9 cellular contexts compared by ENCODE assay signal in the genomic region with DNA sequence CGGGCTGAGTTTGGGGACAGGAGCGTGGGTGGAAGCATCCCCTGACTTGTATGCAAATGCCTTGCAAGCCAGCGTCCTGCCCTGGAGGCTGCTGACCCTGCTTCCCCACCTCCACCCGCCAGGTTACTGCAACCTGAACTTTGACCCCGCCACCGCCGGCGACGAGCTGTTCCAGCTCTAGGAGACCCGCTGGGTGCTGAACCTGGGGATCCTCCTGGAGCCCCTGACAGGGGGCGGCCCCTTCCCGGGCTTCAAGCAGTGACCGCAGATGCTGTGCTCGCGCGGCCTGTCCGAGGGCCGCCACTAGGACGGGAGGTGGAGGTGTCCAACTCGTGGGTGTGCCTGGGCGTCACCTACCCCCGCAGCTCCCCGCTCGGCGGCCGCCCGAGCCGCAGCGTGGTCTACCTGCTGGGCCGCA. TPM values are rescaled to one million over a fixed set of nuclear protein-coding genes. Genes with fewer than 3 reads are reported as not detected.
DNase-seq lines count a peak whose midpoint lies in the region; ATAC-seq, FAIRE-seq and TF ChIP-seq lines count a peak whose summit lies in the region.
"Had no signal": no experiment of that assay in that cellular context is flagged by ENCODE, and none has a peak within 500 bp of the region (broad histone marks: within the 10 kb centered on the region; RNA-seq: fewer than 3 reads in every experiment).

No MANE protein-coding gene starts in this region.

- no peak for TF ChIP-seq EP300 in K562 (IDR thresholded peaks at IDR 0.05; ENCODE audit: low read length)

- DNase-seq in activated CD8-positive, alpha-beta memory T cell treated with anti-CD3 and anti-CD28 coated beads, Interleukin-2, amount 10 ng/mL, durations not matched to agents 7 days and 5 days: no peak
- no peak for DNase-seq in activated CD8-positive, alpha-beta memory T cell treated with anti-CD3 and anti-CD28 coated beads for 24 hours
- DNase-seq in K562 (ENCODE audit: extremely low read depth in 1 of 4, low spot score in 3 of 4) (no peak), memory B cell (ENCODE audit: low spot score in 2 of 2) (no peak), tibial artery (no peak), COLO829 (ENCODE audit: low spot score) (no peak), NCI-H748 (lab: John Stamatoyannopoulos, UW; ENCODE audit: unreplicated experiment) (no peak), glutamatergic neuron (no peak)
- DNase-seq: NCI-H2171 treated with DMSO at 0.1 percent for 48 hours had no signal

- in situ Hi-C loops in K562 (cut with MboI): no loop called here

- WGBS in K562 (ENCODE audit: insufficient coverage, low coverage, missing lambda C conversion rate): 68% methylated on average over 18 of the region's 30 CpGs

- CTCF ChIA-PET in activated CD8-positive, alpha-beta memory T cell treated with anti-CD3 and anti-CD28 coated beads, Interleukin-2, amount 10 ng/mL, durations not matched to agents 7 days and 5 days (lab: Charles Lee): interaction anchor here (1.7 kb wide), 1 partner anchor 36 kb away, joined by 6 read pairs; no protein-coding TSS in a partner anchor
- CTCF ChIA-PET in K562 (lab: Yijun Ruan, JAX; ENCODE audit: low intra/inter-chr PET ratio): no interaction called here

- peaks cover 10% of the 10 kb centered on the region for H3K4me1 Mint-ChIP-seq in activated CD8-positive, alpha-beta memory T cell treated with anti-CD3 and anti-CD28 coated beads, Interleukin-2, amount 10 ng/mL, durations not matched to agents 7 days and 5 days
- H3K4me1 Mint-ChIP-seq in memory B cell (peaks cover 7% of the 10 kb centered on the region), glutamatergic neuron (ENCODE audit: low read depth, unreplicated experiment) (peaks cover 5% of the 10 kb centered on the region)

- no TSS peak for BruUV-seq in K562 (replicated peaks; lab: Mats Ljungman, UMichigan)

- TF ChIP-seq CTCF in K562 (IDR thresholded peaks at IDR 0.05 in 2 of 3, conservative IDR thresholded peaks at IDR 0.05 in 1 of 3; ENCODE audit: insufficient read depth in 2 of 3, low read depth in 1 of 3, low read length in 3 of 3) (no peak), tibial artery (IDR thresholded peaks at IDR 0.05) (no peak), glutamatergic neuron (IDR thresholded peaks at IDR 0.05; ENCODE audit: partially characterized antibody, unreplicated experiment) (no peak)

- no peaks in the 10 kb centered on the region for H3K27me3 Mint-ChIP-seq in activated CD8-positive, alpha-beta memory T cell treated with anti-CD3 and anti-CD28 coated beads, Interleukin-2, amount 10 ng/mL, durations not matched to agents 7 days and 5 days
- H3K27me3 Mint-ChIP-seq in memory B cell (no peaks in the 10 kb centered on the region), glutamatergic neuron (ENCODE audit: unreplicated experiment) (peaks cover 12% of the 10 kb centered on the region)

- H3K9me3 Mint-ChIP-seq in activated CD8-positive, alpha-beta memory T cell treated with anti-CD3 and anti-CD28 coated beads, Interleukin-2, amount 10 ng/mL, durations not matched to agents 7 days and 5 days (ENCODE audit: low read depth): no peaks in the 10 kb centered on the region
- H3K9me3 Mint-ChIP-seq in memory B cell (no peaks in the 10 kb centered on the region), glutamatergic neuron (ENCODE audit: unreplicated experiment) (no peaks in the 10 kb centered on the region)

- H3K9ac ChIP-seq in K562 (ENCODE audit: insufficient read depth in 1 of 2, low read depth in 2 of 2, low read length in 2 of 2): 0 out of 4 replicates have a peak overlapping the region, but pooled peaks of 1 of the 2 experiments have one; percentile 4

- no peaks in the 10 kb centered on the region for H3K79me2 ChIP-seq in K562 (ENCODE audit: control insufficient read depth, insufficient read depth, low read length)

- H3K4me3 ChIP-seq in K562 (no peak overlapping the region), tibial artery (peak overlapping the region; percentile 48 to 57)

- no peak for ATAC-seq in activated CD8-positive, alpha-beta memory T cell treated with anti-CD3 and anti-CD28 coated beads, Interleukin-2, amount 10 ng/mL, durations not matched to agents 7 days and 5 days
- ATAC-seq in K562: no peak
- ATAC-seq in memory B cell (ENCODE audit: low read depth): no peak

- H3K4me1 ChIP-seq in K562 (replicated peaks in 1 of 2; ENCODE audit: control insufficient read depth in 2 of 2, insufficient read depth in 2 of 2, low read length in 2 of 2) (peaks cover 29 to 50% of the 10 kb centered on the region in 2 experiments), tibial artery (peaks cover 0 to 30% (median 24%) of the 10 kb centered on the region in 4 donors)

- POLR2A ChIA-PET in K562 (lab: Yijun Ruan, JAX): interaction anchor here (0.7 to 1.7 kb wide), 3 partner anchors 10 to 120 kb away, joined by 3 to 6 read pairs (median 3); no protein-coding TSS in a partner anchor

- H3K9me1 ChIP-seq in K562 (ENCODE audit: control insufficient read depth, insufficient read depth, low read length): no peaks in the 10 kb centered on the region

- intact Hi-C loops in K562 (cut with micrococcal nuclease) (no loop called here), tibial artery (cut with DNase I; ENCODE audit: low total_unique reads) (no loop called here)

- no peak for FAIRE-seq in K562 (lab: Jason Lieb, UNC)

- H3K27me3 ChIP-seq in K562 (ENCODE audit: control insufficient read depth in 2 of 2, insufficient read depth in 2 of 2, low read length in 2 of 2): no peaks in the 10 kb centered on the region
- H3K27me3 ChIP-seq in tibial artery: no peaks in the 10 kb centered on the region

- no peak overlapping the region for H3K4me2 ChIP-seq in K562 (ENCODE audit: insufficient read depth, low read length)

- no peak overlapping the region for H3K27ac Mint-ChIP-seq in activated CD8-positive, alpha-beta memory T cell treated with anti-CD3 and anti-CD28 coated beads, Interleukin-2, amount 10 ng/mL, durations not matched to agents 7 days and 5 days
- H3K27ac Mint-ChIP-seq in memory B cell: peak overlapping the region; percentile 83
- no peak overlapping the region for H3K27ac Mint-ChIP-seq in glutamatergic neuron (ENCODE audit: unreplicated experiment)

- H2AFZ ChIP-seq in K562 (ENCODE audit: low read depth, low read length): no peak overlapping the region

- H3K27ac ChIP-seq in K562 (ENCODE audit: extremely low read depth, low read depth, low read length) (no peak overlapping the region), tibial artery (peak overlapping the region; percentile 77 to 80)

- H3K36me3 ChIP-seq in K562 (ENCODE audit: control insufficient read depth, insufficient read depth, low read length) (no peaks in the 10 kb centered on the region), tibial artery (no peaks in the 10 kb centered on the region)

- no peaks in the 10 kb centered on the region for H3K9me3 ChIP-seq in K562 (replicated peaks; ENCODE audit: control insufficient read depth, insufficient read depth, low read depth, low read length)
- H3K9me3 ChIP-seq in tibial artery: no peaks in the 10 kb centered on the region

- TF ChIP-seq RAD21 in K562 (CRISPR knock-in tag; conservative IDR thresholded peaks at IDR 0.05 in 1 of 2, IDR thresholded peaks at IDR 0.05 in 1 of 2): no peak

- no peak for TF ChIP-seq POLR2A in K562 (conservative IDR thresholded peaks at IDR 0.05)

- H3K36me3 Mint-ChIP-seq in activated CD8-positive, alpha-beta memory T cell treated with anti-CD3 and anti-CD28 coated beads, Interleukin-2, amount 10 ng/mL, durations not matched to agents 7 days and 5 days: no peaks in the 10 kb centered on the region
- H3K36me3 Mint-ChIP-seq in memory B cell (no peaks in the 10 kb centered on the region), glutamatergic neuron (ENCODE audit: unreplicated experiment) (no peaks in the 10 kb centered on the region)

- no peaks in the 10 kb centered on the region for H4K20me1 ChIP-seq in K562 (replicated peaks; ENCODE audit: control insufficient read depth, insufficient read depth, low read length)

- peak overlapping the region; percentile 64 for H3K4me3 Mint-ChIP-seq in activated CD8-positive, alpha-beta memory T cell treated with anti-CD3 and anti-CD28 coated beads, Interleukin-2, amount 10 ng/mL, durations not matched to agents 7 days and 5 days
- H3K4me3 Mint-ChIP-seq in memory B cell (peak overlapping the region; percentile 85), glutamatergic neuron (ENCODE audit: unreplicated experiment) (no peak overlapping the region)

RNA-seq across cellular contexts. Expression of gene SLC16A5, which starts 10.7 kb away (rescaled TPM):
- 1 to 10 TPM; 2.3 to 3.2 TPM for total RNA-seq in activated CD8-positive, alpha-beta memory T cell treated with anti-CD3 and anti-CD28 coated beads, Interleukin-2, amount 10 ng/mL, durations not matched to agents 7 days and 5 days
- total RNA-seq in K562 (2011; cell fraction: chromatin; rRNA removed; ENCODE audit: low replicate concordance): 3.1 and 9.9 TPM in 2 replicates
- total RNA-seq in K562 (2011; cell fraction: nucleolus; rRNA removed): 6.2 and 7.8 TPM in 2 replicates
- total RNA-seq in K562 (2011; cell fraction: nucleoplasm; rRNA removed): 3.5 and 5.4 TPM in 2 replicates
- total RNA-seq in K562 (2014; rRNA removed) (0.65 and 1.1 TPM in 2 replicates), K562 (2014; rRNA removed; fragmentation: Illumina TruSeq; extraction: Trizol) (0.64 and 0.65 TPM in 2 replicates), K562 (2015; rRNA removed; fragmentation: Illumina TruSeq; extraction: Trizol) (0.33 and 0.75 TPM in 2 replicates), K562 (2021) (2.6 and 3.1 TPM in 2 replicates), glutamatergic neuron (ENCODE audit: unreplicated experiment) (1.1 TPM)
- polyA plus RNA-seq in K562 (2011; rRNA removed) (1.2 and 1.8 TPM in 2 replicates), K562 (2014; fragmentation: Illumina TruSeq; extraction: Trizol) (0.91 and 1.8 TPM in 2 replicates), K562 (2014; fragmentation: Nextera tagmentation; extraction: Ambion mirVana) (under 1 TPM; 0.06 to 0.11 TPM), K562 (2014; rRNA removed) (1.8 and 2.4 TPM in 2 replicates)
- polyA plus RNA-seq in K562 (2011; cell fraction: cytosol; rRNA removed): 2.0 and 4.5 TPM in 2 replicates
- 8.3 and 12.8 TPM in 2 replicates for polyA plus RNA-seq in K562 (2011; cell fraction: nucleus; rRNA removed)
- 1.1 and 4.0 TPM in 2 replicates for polyA plus RNA-seq in K562 (2012)
- polyA minus RNA-seq in K562 (2011; rRNA and poly(A)+ RNA removed): 0.63 and 0.88 TPM in 2 replicates
- polyA minus RNA-seq in K562 (2011; cell fraction: cytosol; rRNA and poly(A)+ RNA removed): 2.2 and 2.7 TPM in 2 replicates
- polyA minus RNA-seq in K562 (2011; cell fraction: nucleus; rRNA and poly(A)+ RNA removed): 2.2 and 2.4 TPM in 2 replicates

RNA-seq across cellular contexts. Expression of gene KCTD2, which starts 30.1 kb away (rescaled TPM):
- total RNA-seq in activated CD8-positive, alpha-beta memory T cell treated with anti-CD3 and anti-CD28 coated beads, Interleukin-2, amount 10 ng/mL, durations not matched to agents 7 days and 5 days: 10 to 100 TPM; 16.8 to 19.1 TPM
- 19.7 and 30.0 TPM in 2 replicates for total RNA-seq in K562 (2011; cell fraction: chromatin; rRNA removed; ENCODE audit: low replicate concordance)
- total RNA-seq in K562 (2011; cell fraction: nucleolus; rRNA removed): 16.8 and 17.0 TPM in 2 replicates
- total RNA-seq in K562 (2011; cell fraction: nucleoplasm; rRNA removed): 19.6 and 20.1 TPM in 2 replicates
- total RNA-seq in K562 (2014; rRNA removed) (11.2 and 15.3 TPM in 2 replicates), K562 (2014; rRNA removed; fragmentation: Illumina TruSeq; extraction: Trizol) (13.5 and 13.8 TPM in 2 replicates), K562 (2015; rRNA removed; fragmentation: Illumina TruSeq; extraction: Trizol) (15.9 and 16.4 TPM in 2 replicates), K562 (2021) (18.1 and 20.2 TPM in 2 replicates), glutamatergic neuron (ENCODE audit: unreplicated experiment) (23.4 TPM)
- polyA plus RNA-seq in K562 (2011; rRNA removed) (32.5 and 32.9 TPM in 2 replicates), K562 (2014; fragmentation: Illumina TruSeq; extraction: Trizol) (22.3 and 22.9 TPM in 2 replicates), K562 (2014; fragmentation: Nextera tagmentation; extraction: Ambion mirVana) (1 to 10 TPM; 1.7 to 2.3 TPM), K562 (2014; rRNA removed) (15.8 and 16.0 TPM in 2 replicates)
- polyA plus RNA-seq in K562 (2011; cell fraction: cytosol; rRNA removed): 25.1 and 26.6 TPM in 2 replicates
- polyA plus RNA-seq in K562 (2011; cell fraction: nucleus; rRNA removed): 21.0 and 22.5 TPM in 2 replicates
- 14.4 and 17.7 TPM in 2 replicates for polyA plus RNA-seq in K562 (2012)
- 19.9 and 22.9 TPM in 2 replicates for polyA minus RNA-seq in K562 (2011; rRNA and poly(A)+ RNA removed)
- 13.4 and 13.6 TPM in 2 replicates for polyA minus RNA-seq in K562 (2011; cell fraction: cytosol; rRNA and poly(A)+ RNA removed)
- 4.6 and 5.8 TPM in 2 replicates for polyA minus RNA-seq in K562 (2011; cell fraction: nucleus; rRNA and poly(A)+ RNA removed)

RNA-seq across cellular contexts. Expression of gene ATP5PD, which starts 30.3 kb away (rescaled TPM):
- total RNA-seq in activated CD8-positive, alpha-beta memory T cell treated with anti-CD3 and anti-CD28 coated beads, Interleukin-2, amount 10 ng/mL, durations not matched to agents 7 days and 5 days: 100 to 1,000 TPM; 188 to 210 TPM
- total RNA-seq in K562 (2011; cell fraction: chromatin; rRNA removed; ENCODE audit: low replicate concordance): 64.6 and 79.5 TPM in 2 replicates
- 65.9 and 72.6 TPM in 2 replicates for total RNA-seq in K562 (2011; cell fraction: nucleolus; rRNA removed)
- 81.0 and 96.9 TPM in 2 replicates for total RNA-seq in K562 (2011; cell fraction: nucleoplasm; rRNA removed)
- total RNA-seq in K562 (2014; rRNA removed) (274 and 295 TPM in 2 replicates), K562 (2014; rRNA removed; fragmentation: Illumina TruSeq; extraction: Trizol) (600 and 662 TPM in 2 replicates), K562 (2015; rRNA removed; fragmentation: Illumina TruSeq; extraction: Trizol) (432 TPM in 2 replicates), K562 (2021) (300 and 341 TPM in 2 replicates), glutamatergic neuron (ENCODE audit: unreplicated experiment) (139 TPM)
- polyA plus RNA-seq in K562 (2011; rRNA removed) (248 and 271 TPM in 2 replicates), K562 (2014; fragmentation: Illumina TruSeq; extraction: Trizol) (452 and 457 TPM in 2 replicates), K562 (2014; fragmentation: Nextera tagmentation; extraction: Ambion mirVana) (100 to 1,000 TPM; 786 to 828 TPM), K562 (2014; rRNA removed) (339 and 381 TPM in 2 replicates)
- polyA plus RNA-seq in K562 (2011; cell fraction: cytosol; rRNA removed): 220 and 388 TPM in 2 replicates
- 118 and 154 TPM in 2 replicates for polyA plus RNA-seq in K562 (2011; cell fraction: nucleus; rRNA removed)
- polyA plus RNA-seq in K562 (2012): 552 and 708 TPM in 2 replicates
- 307 and 324 TPM in 2 replicates for polyA minus RNA-seq in K562 (2011; rRNA and poly(A)+ RNA removed)
- polyA minus RNA-seq in K562 (2011; cell fraction: cytosol; rRNA and poly(A)+ RNA removed): 119 and 125 TPM in 2 replicates
- 21.9 and 60.2 TPM in 2 replicates for polyA minus RNA-seq in K562 (2011; cell fraction: nucleus; rRNA and poly(A)+ RNA removed)

RNA-seq across cellular contexts. Expression of gene ARMC7, which starts 32.7 kb away (rescaled TPM):
- total RNA-seq in activated CD8-positive, alpha-beta memory T cell treated with anti-CD3 and anti-CD28 coated beads, Interleukin-2, amount 10 ng/mL, durations not matched to agents 7 days and 5 days: 10 to 100 TPM; 13.5 to 14.5 TPM
- total RNA-seq in K562 (2011; cell fraction: chromatin; rRNA removed; ENCODE audit: low replicate concordance): 16.9 and 36.5 TPM in 2 replicates
- total RNA-seq in K562 (2011; cell fraction: nucleolus; rRNA removed): 20.5 and 25.8 TPM in 2 replicates
- 16.9 and 19.5 TPM in 2 replicates for total RNA-seq in K562 (2011; cell fraction: nucleoplasm; rRNA removed)
- 5.9 and 10.2 TPM in 2 replicates for total RNA-seq in K562 (2014; rRNA removed)
- total RNA-seq in K562 (2014; rRNA removed; fragmentation: Illumina TruSeq; extraction: Trizol): 4.1 and 5.1 TPM in 2 replicates
- 9.5 and 10.1 TPM in 2 replicates for total RNA-seq in K562 (2015; rRNA removed; fragmentation: Illumina TruSeq; extraction: Trizol)
- total RNA-seq in K562 (2021): 15.2 TPM in 2 replicates
- 3.9 and 8.0 TPM in 2 replicates for polyA plus RNA-seq in K562 (2011; rRNA removed)
- polyA plus RNA-seq in K562 (2011; cell fraction: cytosol; rRNA removed): 9.1 and 13.1 TPM in 2 replicates
- polyA plus RNA-seq in K562 (2011; cell fraction: nucleus; rRNA removed): 8.4 and 8.7 TPM in 2 replicates
- 15.4 and 16.8 TPM in 2 replicates for polyA plus RNA-seq in K562 (2012)
- polyA plus RNA-seq in K562 (2014; fragmentation: Illumina TruSeq; extraction: Trizol): 8.7 and 12.7 TPM in 2 replicates
- 1 to 10 TPM; 1.4 to 2.8 TPM for polyA plus RNA-seq in K562 (2014; fragmentation: Nextera tagmentation; extraction: Ambion mirVana)
- 5.9 and 8.9 TPM in 2 replicates for polyA plus RNA-seq in K562 (2014; rRNA removed)
- 8.0 and 8.3 TPM in 2 replicates for polyA minus RNA-seq in K562 (2011; rRNA and poly(A)+ RNA removed)
- polyA minus RNA-seq in K562 (2011; cell fraction: cytosol; rRNA and poly(A)+ RNA removed): 8.3 and 9.9 TPM in 2 replicates
- 6.9 and 11.7 TPM in 2 replicates for polyA minus RNA-seq in K562 (2011; cell fraction: nucleus; rRNA and poly(A)+ RNA removed)
- total RNA-seq in glutamatergic neuron (ENCODE audit: unreplicated experiment): 9.9 TPM

RNA-seq across cellular contexts. Expression of gene NT5C, which starts 54.5 kb away (rescaled TPM):
- 10 to 100 TPM; 65.2 to 73.1 TPM for total RNA-seq in activated CD8-positive, alpha-beta memory T cell treated with anti-CD3 and anti-CD28 coated beads, Interleukin-2, amount 10 ng/mL, durations not matched to agents 7 days and 5 days
- total RNA-seq in K562 (2011; cell fraction: chromatin; rRNA removed; ENCODE audit: low replicate concordance): 23.9 and 63.5 TPM in 2 replicates
- total RNA-seq in K562 (2011; cell fraction: nucleolus; rRNA removed): 83.5 and 103 TPM in 2 replicates
- 34.3 and 56.2 TPM in 2 replicates for total RNA-seq in K562 (2011; cell fraction: nucleoplasm; rRNA removed)
- total RNA-seq in K562 (2014; rRNA removed) (150 and 205 TPM in 2 replicates), K562 (2014; rRNA removed; fragmentation: Illumina TruSeq; extraction: Trizol) (21.5 and 31.6 TPM in 2 replicates), K562 (2015; rRNA removed; fragmentation: Illumina TruSeq; extraction: Trizol) (55.3 and 56.6 TPM in 2 replicates), K562 (2021) (94.3 and 95.0 TPM in 2 replicates), glutamatergic neuron (ENCODE audit: unreplicated experiment) (40.4 TPM)
- polyA plus RNA-seq in K562 (2011; rRNA removed) (45.0 and 55.6 TPM in 2 replicates), K562 (2014; fragmentation: Illumina TruSeq; extraction: Trizol) (31.0 and 40.2 TPM in 2 replicates), K562 (2014; fragmentation: Nextera tagmentation; extraction: Ambion mirVana) (1 to 10 TPM; 2.9 to 5.0 TPM), K562 (2014; rRNA removed) (167 and 175 TPM in 2 replicates)
- 71.8 and 135 TPM in 2 replicates for polyA plus RNA-seq in K562 (2011; cell fraction: cytosol; rRNA removed)
- polyA plus RNA-seq in K562 (2011; cell fraction: nucleus; rRNA removed): 170 and 227 TPM in 2 replicates
- polyA plus RNA-seq in K562 (2012): 54.2 and 75.4 TPM in 2 replicates
- polyA minus RNA-seq in K562 (2011; rRNA and poly(A)+ RNA removed): 6.2 and 7.8 TPM in 2 replicates
- 10.3 and 17.4 TPM in 2 replicates for polyA minus RNA-seq in K562 (2011; cell fraction: cytosol; rRNA and poly(A)+ RNA removed)
- polyA minus RNA-seq in K562 (2011; cell fraction: nucleus; rRNA and poly(A)+ RNA removed): 41.6 and 46.9 TPM in 2 replicates
